Comparison of ENCODE assay signal across 9 cellular contexts in the genomic region with DNA sequence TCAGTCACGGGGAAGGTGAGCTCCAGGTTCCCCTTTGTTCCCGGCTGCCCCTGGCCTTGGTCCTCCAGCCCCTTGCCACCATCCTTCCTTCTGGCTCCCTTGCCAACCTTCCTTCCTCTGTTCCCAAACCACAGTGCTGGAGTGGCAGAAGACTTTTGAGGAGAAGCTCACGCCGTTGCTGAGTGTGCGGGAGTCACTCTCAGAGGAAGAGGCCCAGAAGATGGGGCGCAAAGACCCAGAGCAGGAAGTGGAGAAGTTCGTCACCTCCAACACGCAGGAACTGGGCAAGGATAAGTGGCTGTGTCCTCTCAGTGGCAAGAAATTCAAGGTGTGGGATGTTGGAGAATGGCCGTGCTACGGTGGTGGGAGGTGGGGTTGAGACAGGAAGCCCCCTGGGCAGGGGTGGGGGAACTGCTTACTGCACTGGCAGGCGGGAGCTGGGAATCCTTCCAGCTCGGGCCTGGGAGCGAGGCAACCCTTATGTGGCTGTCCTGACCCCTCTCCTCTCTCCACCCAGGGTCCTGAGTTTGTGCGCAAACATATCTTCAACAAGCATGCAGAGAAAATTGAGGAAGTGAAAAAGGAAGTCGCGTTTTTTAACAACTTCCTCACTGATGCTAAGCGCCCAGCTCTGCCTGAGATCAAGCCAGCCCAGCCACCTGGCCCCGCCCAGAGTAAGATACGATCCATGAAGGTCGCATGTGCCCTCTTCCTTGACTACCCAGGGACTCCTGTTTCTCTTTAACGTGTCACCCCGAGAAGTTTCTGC. TPM values are rescaled to one million over a fixed set of nuclear protein-coding genes. Genes with fewer than 3 reads are reported as not detected.
DNase-seq lines count a peak whose midpoint lies in the region; ATAC-seq, FAIRE-seq and TF ChIP-seq lines count a peak whose summit lies in the region.
"Had no signal": no experiment of that assay in that cellular context is flagged by ENCODE, and none has a peak within 500 bp of the region (broad histone marks: within the 10 kb centered on the region; RNA-seq: fewer than 3 reads in every experiment).

No MANE protein-coding gene starts in this region.

- no peak overlapping the region for H2BK20ac ChIP-seq in H1 (ENCODE audit: low read length)

- TF ChIP-seq CTCF in SK-N-SH (IDR thresholded peaks at IDR 0.05) (no peak), H1 (IDR thresholded peaks at IDR 0.05; ENCODE audit: control extremely low read depth in 1 of 3, insufficient read depth in 1 of 3, low read depth in 1 of 3, low read length in 3 of 3) (no peak), suprapubic skin (IDR thresholded peaks at IDR 0.05) (no peak)

- peaks cover 40% of the 10 kb centered on the region for H3F3A ChIP-seq in SK-N-SH (replicated peaks; ENCODE audit: insufficient read depth)

- no peak overlapping the region for H3K56ac ChIP-seq in H1 (replicated peaks; ENCODE audit: insufficient read length, low read depth, low read length)

- no peak overlapping the region for H2BK15ac ChIP-seq in H1 (ENCODE audit: low read length)

- no peaks in the 10 kb centered on the region for H3K27me3 ChIP-seq in SK-N-SH (ENCODE audit: insufficient read depth)
- no peaks in the 10 kb centered on the region for H3K27me3 ChIP-seq in H1 (replicated peaks in 1 of 4; ENCODE audit: control insufficient read depth in 3 of 4, extremely low read depth in 1 of 4, insufficient read depth in 3 of 4, low read length in 3 of 4)
- no peaks in the 10 kb centered on the region for H3K27me3 ChIP-seq in suprapubic skin

- H3K27ac ChIP-seq in SK-N-SH (ENCODE audit: low read depth in 2 of 2, low read length in 1 of 2) = peak overlapping the region in 1 of 2 experiments; percentile 16; a peak in 2 of 4 replicates
- no peak overlapping the region for H3K27ac ChIP-seq in H1 (ENCODE audit: low read depth, low read length)
- no peak overlapping the region for H3K27ac ChIP-seq in suprapubic skin

- no peak overlapping the region; the same call in 1 of the 2 replicates for H2BK5ac ChIP-seq in H1 (ENCODE audit: low read depth, low read length)

- H3K9ac ChIP-seq in SK-N-SH = no peak overlapping the region
- H3K9ac ChIP-seq in H1 (replicated peaks in 1 of 4; ENCODE audit: extremely low read depth in 1 of 4, low read depth in 3 of 4, low read length in 3 of 4) = no peak overlapping the region

- H3K4me3 ChIP-seq in SK-N-SH (ENCODE audit: low read depth in 2 of 2, low read length in 1 of 2) (no peak overlapping the region), H1 (ENCODE audit: extremely low read depth in 1 of 4, insufficient read depth in 2 of 4, low read depth in 3 of 4, low read length in 4 of 4) (peak overlapping the region in 1 of 4 experiments; percentile 91; a peak in 2 of 8 replicates), suprapubic skin (no peak overlapping the region)

- H3K9me3 ChIP-seq in SK-N-SH = no peaks in the 10 kb centered on the region
- H3K9me3 ChIP-seq in H1 (ENCODE audit: insufficient read depth in 2 of 2, low read depth in 1 of 2, low read length in 1 of 2) = no peaks in the 10 kb centered on the region; a peak in 1 of 4 replicates
- no peaks in the 10 kb centered on the region for H3K9me3 ChIP-seq in suprapubic skin

- no peaks in the 10 kb centered on the region for H3K9me3 Mint-ChIP-seq in T-helper 2 cell treated with Interferon-gamma antibody and Interleukin-4, amounts not matched to agents 5 μg/mL and 100 μg/mL, for 36 hours

- H3K23ac ChIP-seq in H1 (ENCODE audit: insufficient read length) = no peak overlapping the region

- 87% methylated on average over 22 of the region's 22 CpGs for WGBS in SK-N-SH (ENCODE audit: low lambda C conversion rate)
- 86% methylated on average over 22 of the region's 22 CpGs; no CpG with 5 or more reads in 1 of the 2 experiments for WGBS in H1 (ENCODE audit: extremely low coverage in 1 of 2, insufficient coverage in 1 of 2, insufficient read length in 1 of 2, insufficient replicate concordance in 2 of 2, low coverage in 1 of 2, low lambda C conversion rate in 2 of 2, missing lambda C conversion rate in 1 of 2), 2 experiments
- 64% methylated on average over 22 of the region's 22 CpGs for WGBS in suprapubic skin

- H3K18ac ChIP-seq in H1 (ENCODE audit: extremely low read depth, low read length) = no peak overlapping the region

- H3K4me2 ChIP-seq in SK-N-SH (peak overlapping the region; percentile 2; the same call in 1 of the 2 replicates), H1 (ENCODE audit: insufficient read depth in 1 of 2, low read depth in 2 of 2, low read length in 2 of 2) (peak overlapping the region; percentile 86 to 91; a peak in 1 of 4 replicates)

- TF ChIP-seq EP300 in SK-N-SH (IDR thresholded peaks at IDR 0.05; ENCODE audit: borderline replicate concordance in 1 of 2, low read depth in 1 of 2, low read length in 1 of 2) = no peak
- TF ChIP-seq EP300 in H1 (IDR thresholded peaks at IDR 0.05; ENCODE audit: borderline replicate concordance in 1 of 2, low read depth in 2 of 2, low read length in 2 of 2) = no peak
- no peak for TF ChIP-seq EP300 in suprapubic skin (IDR thresholded peaks at IDR 0.05)

- no peak overlapping the region for H2AK5ac ChIP-seq in H1 (ENCODE audit: low read depth, low read length)

- peaks cover 20% of the 10 kb centered on the region; the same call in 1 of the 2 replicates for H3K23me2 ChIP-seq in H1 (ENCODE audit: low read depth, low read length)

- H3K4me3 Mint-ChIP-seq in T-helper 2 cell treated with Interferon-gamma antibody and Interleukin-4, amounts not matched to agents 5 μg/mL and 100 μg/mL, for 36 hours = peak overlapping the region; percentile 88

- H2AFZ ChIP-seq in SK-N-SH (ENCODE audit: low read depth) (no peak overlapping the region), H1 (ENCODE audit: low read length) (no peak overlapping the region)

- DNase-seq in SK-N-SH (peak; percentile 54), H1 (ENCODE audit: low read depth in 1 of 2, low spot score in 2 of 2) (no peak), suprapubic skin (ENCODE audit: low spot score in 2 of 2) (no peak), H54 (ENCODE audit: insufficient read length, low spot score) (no peak)
- DNase-seq in T-helper 2 cell treated with Interferon-gamma antibody and Interleukin-4, amounts not matched to agents 5 μg/mL and 100 μg/mL, for 36 hours (ENCODE audit: low spot score) = peak; percentile 45
- peak; percentile 66 for DNase-seq in stimulated activated naive CD8-positive, alpha-beta T cell treated with anti-CD3 and anti-CD28 coated beads, Interleukin-15, Interleukin-2, amounts not matched to agents 100 U/mL and 50 U/mL, for 24 hours

- H3K9me2 ChIP-seq in SK-N-SH = no peaks in the 10 kb centered on the region

- H4K8ac ChIP-seq in H1 (ENCODE audit: extremely low read depth, insufficient read depth, low read length) = no peak overlapping the region

- H3K14ac ChIP-seq in H1 (ENCODE audit: insufficient read length) = no peak overlapping the region

- H3K79me2 ChIP-seq in SK-N-SH (ENCODE audit: insufficient read depth) (peaks cover 49% of the 10 kb centered on the region), H1 (ENCODE audit: control insufficient read depth in 1 of 2, insufficient read depth in 2 of 2, low read length in 2 of 2) (peaks cover 0 to 30% of the 10 kb centered on the region in 2 experiments; a peak in 2 of 4 replicates)

- TF ChIP-seq RAD21 in SK-N-SH (IDR thresholded peaks at IDR 0.05; ENCODE audit: low read length) (no peak), H1 (IDR thresholded peaks at IDR 0.05 in 1 of 2, conservative IDR thresholded peaks at IDR 0.05 in 1 of 2; ENCODE audit: low read depth in 2 of 2, low read length in 2 of 2) (no peak)

- peaks cover 14% of the 10 kb centered on the region for H3K79me1 ChIP-seq in H1 (ENCODE audit: low read depth, low read length)

- H4K20me1 ChIP-seq in SK-N-SH (ENCODE audit: insufficient read depth) (peaks cover 12% of the 10 kb centered on the region), H1 (replicated peaks in 1 of 2; ENCODE audit: control insufficient read depth in 1 of 2, insufficient read depth in 2 of 2, low read length in 2 of 2) (peaks cover 15 to 20% of the 10 kb centered on the region in 2 experiments)

- peaks cover 58% of the 10 kb centered on the region for H3K36me3 Mint-ChIP-seq in T-helper 2 cell treated with Interferon-gamma antibody and Interleukin-4, amounts not matched to agents 5 μg/mL and 100 μg/mL, for 36 hours (ENCODE audit: low read depth)

- H4K5ac ChIP-seq in H1 (ENCODE audit: insufficient read length, low read depth, low read length) = no peak overlapping the region

- no peak overlapping the region for H3K4ac ChIP-seq in H1 (replicated peaks; ENCODE audit: insufficient read length, low read depth, low read length)

- FAIRE-seq in H1 (lab: Jason Lieb, UNC) (no peak), H54 (lab: Jason Lieb, UNC) (no peak)
- FAIRE-seq: A204.1 had no signal

- CTCF ChIA-PET in SK-N-SH (lab: Yijun Ruan, JAX) = interaction anchor here (0.9 to 4.9 kb wide), 8 partner anchors 10 to 405 kb away, joined by 3 to 16 read pairs (median 4); a partner anchor contains a TSS
- CTCF ChIA-PET in H1 (lab: Charles Lee; ENCODE audit: partially characterized antibody) = interaction anchor here (0.5 to 3.4 kb wide), 9 partner anchors 31 to 349 kb away, joined by 3 to 14 read pairs (median 3); a partner anchor contains a TSS

- POLR2A ChIA-PET in SK-N-SH (lab: Yijun Ruan, JAX) (interaction anchor here (5.8 kb wide), 1 partner anchor 11 kb away, joined by 126 read pairs; a partner anchor contains a TSS), H1 (lab: Charles Lee; ENCODE audit: partially characterized antibody) (interaction anchor here (0.6 to 10.1 kb wide), 14 partner anchors 13 to 787 kb away, joined by 3 to 313 read pairs (median 3); a partner anchor contains a TSS)

- TF ChIP-seq POLR2A in H1 (IDR thresholded peaks at IDR 0.05; ENCODE audit: control extremely low read depth in 1 of 2, low read depth in 2 of 2, low read length in 2 of 2) = no peak; a peak in 1 of 3 replicates
- TF ChIP-seq POLR2A in suprapubic skin (IDR thresholded peaks at IDR 0.05) = no peak
- TF ChIP-seq POLR2A in H54 (IDR thresholded peaks at IDR 0.05; ENCODE audit: low read depth, low read length) = no peak

- no peak overlapping the region for H4K91ac ChIP-seq in H1 (replicated peaks; ENCODE audit: insufficient read length, low read length)

- H3K36me3 ChIP-seq in SK-N-SH (replicated peaks in 1 of 2; ENCODE audit: control insufficient read depth in 1 of 2, insufficient read depth in 2 of 2, low read length in 1 of 2) (peaks cover 46 to 66% of the 10 kb centered on the region in 2 experiments), H1 (ENCODE audit: control insufficient read depth in 2 of 4, insufficient read depth in 4 of 4, low read length in 3 of 4) (peaks cover 42 to 66% (median 54%) of the 10 kb centered on the region in 4 experiments), suprapubic skin (peaks cover 62% of the 10 kb centered on the region)

- H2BK12ac ChIP-seq in H1 (ENCODE audit: low read depth, low read length) = no peak overlapping the region

- H3K27me3 Mint-ChIP-seq in T-helper 2 cell treated with Interferon-gamma antibody and Interleukin-4, amounts not matched to agents 5 μg/mL and 100 μg/mL, for 36 hours (ENCODE audit: low read depth) = peaks cover 18% of the 10 kb centered on the region

- no peak for ATAC-seq in SK-N-SH treated with all-trans-retinoic acid at 6 μM for 48 hours
- peak; percentile 48 for ATAC-seq in HG03280 (IDR thresholded peaks at IDR 0.05; ENCODE audit: unreplicated experiment)
- ATAC-seq in stimulated activated naive CD8-positive, alpha-beta T cell treated with anti-CD3 and anti-CD28 coated beads, Interleukin-15, Interleukin-2, amounts not matched to agents 100 U/mL and 50 U/mL, for 24 hours = peak; percentile 26

- H3K4me1 ChIP-seq in SK-N-SH (ENCODE audit: control insufficient read depth in 1 of 2, insufficient read depth in 2 of 2, low read depth in 1 of 2, low read length in 1 of 2) (peaks cover 4 to 40% of the 10 kb centered on the region in 2 experiments), H1 (replicated peaks in 1 of 4; ENCODE audit: control insufficient read depth in 3 of 4, insufficient read depth in 4 of 4, low read length in 3 of 4) (peaks cover 0 to 18% (median 5%) of the 10 kb centered on the region in 4 experiments; a peak in 6 of 7 replicates), suprapubic skin (peaks cover 40% of the 10 kb centered on the region)

- peaks cover 34% of the 10 kb centered on the region for H3K4me1 Mint-ChIP-seq in T-helper 2 cell treated with Interferon-gamma antibody and Interleukin-4, amounts not matched to agents 5 μg/mL and 100 μg/mL, for 36 hours (ENCODE audit: low read depth)

- H2BK120ac ChIP-seq in H1 (replicated peaks; ENCODE audit: low read depth, low read length) = no peak overlapping the region

- H3K27ac Mint-ChIP-seq in T-helper 2 cell treated with Interferon-gamma antibody and Interleukin-4, amounts not matched to agents 5 μg/mL and 100 μg/mL, for 36 hours = peak overlapping the region; percentile 94

RNA-seq across cellular contexts. Expression of a gene that starts 2.1 kb away (rescaled TPM):
- polyA plus RNA-seq in SK-N-SH (2012; rRNA removed) (4.5 and 5.6 TPM in 2 replicates), H1 (2011; rRNA removed) (1.6 and 2.1 TPM in 2 replicates)
- 2.4 and 3.4 TPM in 2 replicates for polyA plus RNA-seq in SK-N-SH (2012; cell fraction: cytosol; rRNA removed)
- polyA plus RNA-seq in SK-N-SH (2012; cell fraction: nucleus; rRNA removed) = 5.8 and 8.4 TPM in 2 replicates
- 4.3 and 4.8 TPM in 2 replicates for total RNA-seq in H1 (2021; fragmentation: NEBNext Ultra II Directional; extraction: Animal tissue kit (Norgen Biotek cat#: 25700))
- 2.0 TPM for polyA plus RNA-seq in H1 (2011; cell fraction: cytosol; rRNA removed)
- polyA plus RNA-seq in H1 (2011; cell fraction: nucleus; rRNA removed) = 3.2 TPM
- polyA plus RNA-seq in H1 (2012, experiment 1 of 2) = 1.9 to 3.0 TPM (median 2.0 TPM) in 4 replicates
- polyA plus RNA-seq in H1 (2012, experiment 2 of 2) = 1.5 TPM
- polyA plus RNA-seq in H1 (2013, experiment 1 of 2) = 1.6 TPM
- 1.5 TPM for polyA plus RNA-seq in H1 (2013, experiment 2 of 2)
- polyA minus RNA-seq in H1 (2011; rRNA and poly(A)+ RNA removed) = 1.8 and 4.7 TPM in 2 replicates
- 7.5 TPM for polyA minus RNA-seq in H1 (2011; cell fraction: cytosol; rRNA and poly(A)+ RNA removed)
- polyA minus RNA-seq in H1 (2011; cell fraction: nucleus; rRNA and poly(A)+ RNA removed) = 16.2 TPM
- total RNA-seq in suprapubic skin = 1 to 10 TPM; 1.1 to 2.3 (median 1.7) TPM

RNA-seq across cellular contexts. Expression of a gene that starts 8.3 kb away (rescaled TPM):
- polyA plus RNA-seq in SK-N-SH (2012; rRNA removed) (1.8 and 2.1 TPM in 2 replicates), H1 (2011; rRNA removed) (1.4 and 2.8 TPM in 2 replicates)
- polyA plus RNA-seq in SK-N-SH (2012; cell fraction: cytosol; rRNA removed) = 0.51 and 0.93 TPM in 2 replicates
- polyA plus RNA-seq in SK-N-SH (2012; cell fraction: nucleus; rRNA removed) = 8.7 and 13.0 TPM in 2 replicates
- 4.3 and 4.8 TPM in 2 replicates for total RNA-seq in H1 (2021; fragmentation: NEBNext Ultra II Directional; extraction: Animal tissue kit (Norgen Biotek cat#: 25700))
- polyA plus RNA-seq in H1 (2011; cell fraction: cytosol; rRNA removed) = 1.8 TPM
- polyA plus RNA-seq in H1 (2011; cell fraction: nucleus; rRNA removed) = 7.7 TPM
- 1.6 to 2.9 TPM (median 2.2 TPM) in 4 replicates for polyA plus RNA-seq in H1 (2012, experiment 1 of 2)
- 1.2 TPM for polyA plus RNA-seq in H1 (2012, experiment 2 of 2)
- polyA plus RNA-seq in H1 (2013, experiment 1 of 2) = 6.7 TPM
- 6.3 TPM for polyA plus RNA-seq in H1 (2013, experiment 2 of 2)
- polyA minus RNA-seq in H1 (2011; rRNA and poly(A)+ RNA removed) = 0.44 and 0.95 TPM in 2 replicates
- 2.3 TPM for polyA minus RNA-seq in H1 (2011; cell fraction: cytosol; rRNA and poly(A)+ RNA removed)
- polyA minus RNA-seq in H1 (2011; cell fraction: nucleus; rRNA and poly(A)+ RNA removed) = 2.3 TPM
- 1 to 10 TPM in 1 of 4 donors, under 1 TPM in 2, not detected in 1; 0.30 to 2.5 (median 0.81) TPM for total RNA-seq in suprapubic skin

RNA-seq across cellular contexts. Expression of a gene that starts 12.5 kb away (rescaled TPM):
- polyA plus RNA-seq in SK-N-SH (2012; rRNA removed) (76.5 and 92.7 TPM in 2 replicates), H1 (2011; rRNA removed) (66.7 and 103 TPM in 2 replicates)
- 35.5 and 44.4 TPM in 2 replicates for polyA plus RNA-seq in SK-N-SH (2012; cell fraction: cytosol; rRNA removed)
- 460 and 556 TPM in 2 replicates for polyA plus RNA-seq in SK-N-SH (2012; cell fraction: nucleus; rRNA removed)
- 237 and 239 TPM in 2 replicates for total RNA-seq in H1 (2021; fragmentation: NEBNext Ultra II Directional; extraction: Animal tissue kit (Norgen Biotek cat#: 25700))
- polyA plus RNA-seq in H1 (2011; cell fraction: cytosol; rRNA removed) = 78.5 TPM
- 456 TPM for polyA plus RNA-seq in H1 (2011; cell fraction: nucleus; rRNA removed)
- 212 to 245 TPM (median 235 TPM) in 4 replicates for polyA plus RNA-seq in H1 (2012, experiment 1 of 2)
- polyA plus RNA-seq in H1 (2012, experiment 2 of 2) = 131 TPM
- 167 TPM for polyA plus RNA-seq in H1 (2013, experiment 1 of 2)
- polyA plus RNA-seq in H1 (2013, experiment 2 of 2) = 144 TPM
- polyA minus RNA-seq in H1 (2011; rRNA and poly(A)+ RNA removed) = 44.1 and 59.4 TPM in 2 replicates
- 112 TPM for polyA minus RNA-seq in H1 (2011; cell fraction: cytosol; rRNA and poly(A)+ RNA removed)
- polyA minus RNA-seq in H1 (2011; cell fraction: nucleus; rRNA and poly(A)+ RNA removed) = 143 TPM
- 100 to 1,000 TPM in 2 of 4 donors, 10 to 100 TPM in 2; 62.8 to 163 (median 92.8) TPM for total RNA-seq in suprapubic skin

RNA-seq across cellular contexts. Expression of a gene that starts 20.2 kb away (rescaled TPM):
- polyA plus RNA-seq in SK-N-SH (2012; rRNA removed) = 6.4 and 6.5 TPM in 2 replicates
- 3.4 and 6.2 TPM in 2 replicates for polyA plus RNA-seq in SK-N-SH (2012; cell fraction: cytosol; rRNA removed)
- 19.7 and 20.9 TPM in 2 replicates for polyA plus RNA-seq in SK-N-SH (2012; cell fraction: nucleus; rRNA removed)
- 103 and 109 TPM in 2 replicates for total RNA-seq in H1 (2021; fragmentation: NEBNext Ultra II Directional; extraction: Animal tissue kit (Norgen Biotek cat#: 25700))
- 88.4 and 112 TPM in 2 replicates for polyA plus RNA-seq in H1 (2011; rRNA removed)
- polyA plus RNA-seq in H1 (2011; cell fraction: cytosol; rRNA removed) = 112 TPM
- polyA plus RNA-seq in H1 (2011; cell fraction: nucleus; rRNA removed) = 145 TPM
- polyA plus RNA-seq in H1 (2012, experiment 1 of 2) = 85.3 to 128 TPM (median 117 TPM) in 4 replicates
- 101 TPM for polyA plus RNA-seq in H1 (2012, experiment 2 of 2)
- polyA plus RNA-seq in H1 (2013, experiment 1 of 2) = 56.2 TPM
- 51.7 TPM for polyA plus RNA-seq in H1 (2013, experiment 2 of 2)
- 34.4 and 35.9 TPM in 2 replicates for polyA minus RNA-seq in H1 (2011; rRNA and poly(A)+ RNA removed)
- polyA minus RNA-seq in H1 (2011; cell fraction: cytosol; rRNA and poly(A)+ RNA removed) = 43.7 TPM
- polyA minus RNA-seq in H1 (2011; cell fraction: nucleus; rRNA and poly(A)+ RNA removed) = 36.9 TPM
- 100 to 1,000 TPM in 1 of 4 donors, 10 to 100 TPM in 3; 66.3 to 113 (median 80.7) TPM for total RNA-seq in suprapubic skin

RNA-seq across cellular contexts. Expression of a gene that starts 34.9 kb away (rescaled TPM):
- polyA plus RNA-seq in SK-N-SH (2012; rRNA removed) (29.7 and 31.0 TPM in 2 replicates), H1 (2011; rRNA removed) (31.4 and 54.0 TPM in 2 replicates)
- polyA plus RNA-seq in SK-N-SH (2012; cell fraction: cytosol; rRNA removed) = 8.1 and 13.3 TPM in 2 replicates
- polyA plus RNA-seq in SK-N-SH (2012; cell fraction: nucleus; rRNA removed) = 121 and 122 TPM in 2 replicates
- 40.1 and 40.7 TPM in 2 replicates for total RNA-seq in H1 (2021; fragmentation: NEBNext Ultra II Directional; extraction: Animal tissue kit (Norgen Biotek cat#: 25700))
- 28.5 TPM for polyA plus RNA-seq in H1 (2011; cell fraction: cytosol; rRNA removed)
- 74.3 TPM for polyA plus RNA-seq in H1 (2011; cell fraction: nucleus; rRNA removed)
- polyA plus RNA-seq in H1 (2012, experiment 1 of 2) = 25.4 to 35.3 TPM (median 33.8 TPM) in 4 replicates
- 27.5 TPM for polyA plus RNA-seq in H1 (2012, experiment 2 of 2)
- 33.2 TPM for polyA plus RNA-seq in H1 (2013, experiment 1 of 2)
- polyA plus RNA-seq in H1 (2013, experiment 2 of 2) = 32.9 TPM
- 13.1 and 22.4 TPM in 2 replicates for polyA minus RNA-seq in H1 (2011; rRNA and poly(A)+ RNA removed)
- polyA minus RNA-seq in H1 (2011; cell fraction: cytosol; rRNA and poly(A)+ RNA removed) = 13.4 TPM
- polyA minus RNA-seq in H1 (2011; cell fraction: nucleus; rRNA and poly(A)+ RNA removed) = 13.4 TPM
- total RNA-seq in suprapubic skin = 10 to 100 TPM; 22.5 to 33.8 (median 26.4) TPM

Comparison
In these comparisons a context has a peak if more than half of its experiments do, and no peak if none do; other contexts are left out.
1. DNase-seq: peak in SK-N-SH (single experiment), T-helper 2 cell treated with Interferon-gamma antibody and Interleukin-4, amounts not matched to agents 5 μg/mL and 100 μg/mL, for 36 hours (single experiment) and stimulated activated naive CD8-positive, alpha-beta T cell treated with anti-CD3 and anti-CD28 coated beads, Interleukin-15, Interleukin-2, amounts not matched to agents 100 U/mL and 50 U/mL, for 24 hours (single experiment); none in H1 (0 of 2), suprapubic skin (0 of 2) and H54 (single experiment).